Comparison of ENCODE assay signal across 10 cellular contexts in genomic region chr1:198671136-198671535, GRCh38. TPM values are rescaled to one million over a fixed set of nuclear protein-coding genes. Genes with fewer than 3 reads are reported as not detected.
DNase-seq lines count a peak whose midpoint lies in the region; ATAC-seq and TF ChIP-seq lines count a peak whose summit lies in the region.
"Had no signal": no experiment of that assay in that cellular context is flagged by ENCODE, and none has a peak within 500 bp of the region (broad histone marks: within the 10 kb centered on the region; RNA-seq: fewer than 3 reads in every experiment).

No MANE protein-coding gene starts in this region.

- peak overlapping the region; percentile 3 for H3K4me3 Mint-ChIP-seq in glutamatergic neuron (ENCODE audit: unreplicated experiment)

- H3K36me3 Mint-ChIP-seq in glutamatergic neuron (ENCODE audit: unreplicated experiment): no peaks in the 10 kb centered on the region

- no peak overlapping the region for H3K27ac Mint-ChIP-seq in glutamatergic neuron (ENCODE audit: unreplicated experiment)

- no peaks in the 10 kb centered on the region for H3K9me3 Mint-ChIP-seq in glutamatergic neuron (ENCODE audit: unreplicated experiment)

- no peaks in the 10 kb centered on the region for H3K27me3 Mint-ChIP-seq in glutamatergic neuron (ENCODE audit: unreplicated experiment)

- ATAC-seq in GM18867 (IDR thresholded peaks at IDR 0.05; ENCODE audit: unreplicated experiment) (peak; percentile 52), GM21723 (IDR thresholded peaks at IDR 0.05; ENCODE audit: unreplicated experiment) (peak; percentile 45), HG03280 (IDR thresholded peaks at IDR 0.05; ENCODE audit: unreplicated experiment) (no peak), GM19023 (IDR thresholded peaks at IDR 0.05; ENCODE audit: unreplicated experiment) (no peak)
- ATAC-seq: esophagus mucosa had no signal

- no peak for TF ChIP-seq CTCF in glutamatergic neuron (IDR thresholded peaks at IDR 0.05; ENCODE audit: partially characterized antibody, unreplicated experiment)

- DNase-seq in NCI-H69 (lab: John Stamatoyannopoulos, UW) (peak; percentile 97), glutamatergic neuron (no peak), LoVo (ENCODE audit: low spot score) (no peak)
- DNase-seq: stimulated activated CD4-positive, alpha-beta T cell treated with anti-CD3 and anti-CD28 coated beads, Interleukin-4, amount 100 ng/mL, for 4 hours had no signal

- H3K4me1 Mint-ChIP-seq in glutamatergic neuron (ENCODE audit: low read depth, unreplicated experiment): peaks cover 7% of the 10 kb centered on the region

RNA-seq across cellular contexts. Expression of gene PTPRC, which starts 32.3 kb away (rescaled TPM):
- not detected for total RNA-seq in glutamatergic neuron (ENCODE audit: unreplicated experiment)
- total RNA-seq: NCI-H460 had no signal

Comparison
In these comparisons a context has a peak if more than half of its experiments do, and no peak if none do; other contexts are left out.
1. ATAC-seq: peak in GM18867 (single experiment) and GM21723 (single experiment); none in HG03280 (single experiment) and GM19023 (single experiment).